1 cellular context compared by ENCODE assay signal in the genomic region with DNA sequence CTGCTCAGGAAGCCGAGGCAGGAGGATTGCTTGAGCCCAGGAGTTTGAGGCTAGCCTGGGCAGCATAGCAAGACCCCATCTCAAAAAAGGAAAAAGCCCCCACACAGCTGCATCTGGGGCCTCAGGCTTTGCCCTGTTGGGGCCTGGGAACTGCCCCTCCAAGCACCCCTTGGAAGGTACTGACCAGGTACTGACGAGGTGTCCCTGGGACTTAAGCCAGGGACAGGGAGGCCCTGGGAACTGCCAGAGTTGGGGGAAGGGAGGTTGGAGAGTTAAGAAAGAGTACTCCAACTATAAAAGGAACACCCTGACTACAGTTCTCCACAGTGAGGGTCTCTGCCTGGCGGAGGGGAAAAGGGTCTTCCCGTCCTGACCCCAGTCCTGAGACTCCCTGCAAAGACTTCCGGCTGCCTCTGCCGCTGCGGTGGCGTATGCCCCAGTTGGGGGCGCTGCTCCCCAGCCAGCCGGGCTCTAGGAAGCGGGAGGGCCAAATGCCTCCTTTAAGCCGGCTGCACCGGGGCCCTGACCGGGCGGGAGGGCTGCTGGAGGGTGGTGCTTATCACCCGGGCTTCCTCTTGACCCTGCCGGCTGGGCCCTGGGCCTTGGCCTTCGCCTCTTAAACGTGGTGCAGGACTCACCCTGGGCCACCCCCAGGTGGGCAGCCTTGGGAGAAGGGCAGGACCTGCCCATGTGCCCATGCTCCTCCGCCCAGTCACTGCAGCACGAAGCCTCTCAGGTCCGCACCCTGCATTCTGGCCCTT.
A peak's percentile ranks its signal among the peaks of the same experiment; 100 is the strongest.
TF ChIP-seq lines count a peak whose summit lies in the region.

No MANE protein-coding gene starts in this region.

TF ChIP-seq in K562, 482 proteins besides CTCF, POLR2A, EP300 and RAD21 (continued from another document and continues in another):
- TF ChIP-seq, protein P1, sequence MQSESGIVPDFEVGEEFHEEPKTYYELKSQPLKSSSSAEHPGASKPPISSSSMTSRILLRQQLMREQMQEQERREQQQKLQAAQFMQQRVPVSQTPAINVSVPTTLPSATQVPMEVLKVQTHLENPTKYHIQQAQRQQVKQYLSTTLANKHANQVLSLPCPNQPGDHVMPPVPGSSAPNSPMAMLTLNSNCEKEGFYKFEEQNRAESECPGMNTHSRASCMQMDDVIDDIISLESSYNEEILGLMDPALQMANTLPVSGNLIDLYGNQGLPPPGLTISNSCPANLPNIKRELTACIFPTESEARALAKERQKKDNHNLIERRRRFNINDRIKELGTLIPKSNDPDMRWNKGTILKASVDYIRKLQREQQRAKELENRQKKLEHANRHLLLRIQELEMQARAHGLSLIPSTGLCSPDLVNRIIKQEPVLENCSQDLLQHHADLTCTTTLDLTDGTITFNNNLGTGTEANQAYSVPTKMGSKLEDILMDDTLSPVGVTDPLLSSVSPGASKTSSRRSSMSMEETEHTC (IDR thresholded peaks at IDR 0.05): no peak
- TF ChIP-seq VEZF1 (CRISPR knock-in tag; IDR thresholded peaks at IDR 0.05) (peak; percentile 70), GABPB1 (CRISPR knock-in tag; IDR thresholded peaks at IDR 0.05) (peak; percentile 88), MLLT1 (IDR thresholded peaks at IDR 0.05) (no peak), ZNF77 (CRISPR knock-in tag; IDR thresholded peaks at IDR 0.05) (no peak), HMG20A (CRISPR knock-in tag; conservative IDR thresholded peaks at IDR 0.05) (no peak), ETV6 (IDR thresholded peaks at IDR 0.05; ENCODE audit: borderline replicate concordance in 1 of 2, low read depth in 2 of 2, low read length in 1 of 2) (peak in 1 of 2 experiments; percentile 25; a peak in 1 of 4 replicates), ETV6 (CRISPR knock-in tag; IDR thresholded peaks at IDR 0.05; ENCODE audit: borderline replicate concordance) (no peak), BRD4 (IDR thresholded peaks at IDR 0.05) (no peak), HDAC8 (tag; IDR thresholded peaks at IDR 0.05) (no peak), HNRNPLL (IDR thresholded peaks at IDR 0.05; ENCODE audit: low read depth, low read length, poor library complexity, severe bottlenecking) (peak; percentile 28), CBFA2T3 (IDR thresholded peaks at IDR 0.05) (no peak), HNRNPH1 (optimal IDR thresholded peaks at IDR 0.05; ENCODE audit: low read depth, low read length) (no peak), NELFE (IDR thresholded peaks at IDR 0.05; ENCODE audit: insufficient read depth, insufficient read length) (no peak), ZNF696 (CRISPR knock-in tag; conservative IDR thresholded peaks at IDR 0.05) (no peak), ZNF24 (IDR thresholded peaks at IDR 0.05) (peak; percentile 39; the same call in 1 of the 2 replicates), KLF1 (tag; IDR thresholded peaks at IDR 0.05) (0 out of 2 replicates have a peak, but pooled peaks have one; percentile 25), TAL1 (IDR thresholded peaks at IDR 0.05) (no peak), USF1 (CRISPR knock-in tag; IDR thresholded peaks at IDR 0.05) (no peak), HSF4 (CRISPR knock-in tag; IDR thresholded peaks at IDR 0.05; ENCODE audit: borderline replicate concordance) (no peak), UBTF (IDR thresholded peaks at IDR 0.05; ENCODE audit: borderline replicate concordance in 1 of 2, low read depth in 2 of 2, low read length in 2 of 2) (peak; percentile 80 to 93), ZNF79 (CRISPR knock-in tag; IDR thresholded peaks at IDR 0.05; ENCODE audit: low read depth) (no peak), NONO (IDR thresholded peaks at IDR 0.05; ENCODE audit: low read depth in 2 of 2, low read length in 1 of 2) (peak in 1 of 2 experiments; percentile 49; a peak in 1 of 4 replicates), PTRF (tag; IDR thresholded peaks at IDR 0.05) (no peak), L3MBTL2 (IDR thresholded peaks at IDR 0.05) (peak; percentile 75; the same call in 1 of the 2 replicates), ZEB2 (IDR thresholded peaks at IDR 0.05) (no peak), DIDO1 (tag; IDR thresholded peaks at IDR 0.05; ENCODE audit: low read depth) (no peak), ZNF57 (CRISPR knock-in tag; IDR thresholded peaks at IDR 0.05) (no peak), ELF4 (CRISPR knock-in tag; IDR thresholded peaks at IDR 0.05) (no peak), ZNF274 (IDR thresholded peaks at IDR 0.05; ENCODE audit: borderline replicate concordance, low read depth, low read length) (no peak), ZNF740 (CRISPR knock-in tag; IDR thresholded peaks at IDR 0.05) (0 out of 2 replicates have a peak, but pooled peaks have one; percentile 49), ZNF740 (tag; IDR thresholded peaks at IDR 0.05) (no peak), HMG20B (CRISPR knock-in tag; IDR thresholded peaks at IDR 0.05) (no peak), ZNF140 (CRISPR knock-in tag; IDR thresholded peaks at IDR 0.05) (no peak), PHF20 (IDR thresholded peaks at IDR 0.05; ENCODE audit: partially characterized antibody) (peak; percentile 54), PCBP1 (IDR thresholded peaks at IDR 0.05; ENCODE audit: low read depth, low read length, poor library complexity, severe bottlenecking) (no peak), ERF (CRISPR knock-in tag; IDR thresholded peaks at IDR 0.05) (no peak), ZNF324 (CRISPR knock-in tag; IDR thresholded peaks at IDR 0.05) (no peak), NR2C1 (IDR thresholded peaks at IDR 0.05) (peak; percentile 51; the same call in 1 of the 2 replicates), NR2C1 (tag; IDR thresholded peaks at IDR 0.05) (peak; percentile 42; the same call in 1 of the 2 replicates), ASH1L (IDR thresholded peaks at IDR 0.05; ENCODE audit: borderline replicate concordance, low read depth, partially characterized antibody) (no peak), ZNF384 (IDR thresholded peaks at IDR 0.05; ENCODE audit: low read depth, low read length) (peak; percentile 64; the same call in 1 of the 2 replicates)
- TF ChIP-seq, protein P2, sequence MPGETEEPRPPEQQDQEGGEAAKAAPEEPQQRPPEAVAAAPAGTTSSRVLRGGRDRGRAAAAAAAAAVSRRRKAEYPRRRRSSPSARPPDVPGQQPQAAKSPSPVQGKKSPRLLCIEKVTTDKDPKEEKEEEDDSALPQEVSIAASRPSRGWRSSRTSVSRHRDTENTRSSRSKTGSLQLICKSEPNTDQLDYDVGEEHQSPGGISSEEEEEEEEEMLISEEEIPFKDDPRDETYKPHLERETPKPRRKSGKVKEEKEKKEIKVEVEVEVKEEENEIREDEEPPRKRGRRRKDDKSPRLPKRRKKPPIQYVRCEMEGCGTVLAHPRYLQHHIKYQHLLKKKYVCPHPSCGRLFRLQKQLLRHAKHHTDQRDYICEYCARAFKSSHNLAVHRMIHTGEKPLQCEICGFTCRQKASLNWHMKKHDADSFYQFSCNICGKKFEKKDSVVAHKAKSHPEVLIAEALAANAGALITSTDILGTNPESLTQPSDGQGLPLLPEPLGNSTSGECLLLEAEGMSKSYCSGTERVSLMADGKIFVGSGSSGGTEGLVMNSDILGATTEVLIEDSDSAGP (CRISPR knock-in tag; IDR thresholded peaks at IDR 0.05): no peak
- TF ChIP-seq, protein P3, sequence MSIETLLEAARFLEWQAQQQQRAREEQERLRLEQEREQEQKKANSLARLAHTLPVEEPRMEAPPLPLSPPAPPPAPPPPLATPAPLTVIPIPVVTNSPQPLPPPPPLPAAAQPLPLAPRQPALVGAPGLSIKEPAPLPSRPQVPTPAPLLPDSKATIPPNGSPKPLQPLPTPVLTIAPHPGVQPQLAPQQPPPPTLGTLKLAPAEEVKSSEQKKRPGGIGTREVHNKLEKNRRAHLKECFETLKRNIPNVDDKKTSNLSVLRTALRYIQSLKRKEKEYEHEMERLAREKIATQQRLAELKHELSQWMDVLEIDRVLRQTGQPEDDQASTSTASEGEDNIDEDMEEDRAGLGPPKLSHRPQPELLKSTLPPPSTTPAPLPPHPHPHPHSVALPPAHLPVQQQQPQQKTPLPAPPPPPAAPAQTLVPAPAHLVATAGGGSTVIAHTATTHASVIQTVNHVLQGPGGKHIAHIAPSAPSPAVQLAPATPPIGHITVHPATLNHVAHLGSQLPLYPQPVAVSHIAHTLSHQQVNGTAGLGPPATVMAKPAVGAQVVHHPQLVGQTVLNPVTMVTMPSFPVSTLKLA (conservative IDR thresholded peaks at IDR 0.05): no peak
- TF ChIP-seq, protein P4, sequence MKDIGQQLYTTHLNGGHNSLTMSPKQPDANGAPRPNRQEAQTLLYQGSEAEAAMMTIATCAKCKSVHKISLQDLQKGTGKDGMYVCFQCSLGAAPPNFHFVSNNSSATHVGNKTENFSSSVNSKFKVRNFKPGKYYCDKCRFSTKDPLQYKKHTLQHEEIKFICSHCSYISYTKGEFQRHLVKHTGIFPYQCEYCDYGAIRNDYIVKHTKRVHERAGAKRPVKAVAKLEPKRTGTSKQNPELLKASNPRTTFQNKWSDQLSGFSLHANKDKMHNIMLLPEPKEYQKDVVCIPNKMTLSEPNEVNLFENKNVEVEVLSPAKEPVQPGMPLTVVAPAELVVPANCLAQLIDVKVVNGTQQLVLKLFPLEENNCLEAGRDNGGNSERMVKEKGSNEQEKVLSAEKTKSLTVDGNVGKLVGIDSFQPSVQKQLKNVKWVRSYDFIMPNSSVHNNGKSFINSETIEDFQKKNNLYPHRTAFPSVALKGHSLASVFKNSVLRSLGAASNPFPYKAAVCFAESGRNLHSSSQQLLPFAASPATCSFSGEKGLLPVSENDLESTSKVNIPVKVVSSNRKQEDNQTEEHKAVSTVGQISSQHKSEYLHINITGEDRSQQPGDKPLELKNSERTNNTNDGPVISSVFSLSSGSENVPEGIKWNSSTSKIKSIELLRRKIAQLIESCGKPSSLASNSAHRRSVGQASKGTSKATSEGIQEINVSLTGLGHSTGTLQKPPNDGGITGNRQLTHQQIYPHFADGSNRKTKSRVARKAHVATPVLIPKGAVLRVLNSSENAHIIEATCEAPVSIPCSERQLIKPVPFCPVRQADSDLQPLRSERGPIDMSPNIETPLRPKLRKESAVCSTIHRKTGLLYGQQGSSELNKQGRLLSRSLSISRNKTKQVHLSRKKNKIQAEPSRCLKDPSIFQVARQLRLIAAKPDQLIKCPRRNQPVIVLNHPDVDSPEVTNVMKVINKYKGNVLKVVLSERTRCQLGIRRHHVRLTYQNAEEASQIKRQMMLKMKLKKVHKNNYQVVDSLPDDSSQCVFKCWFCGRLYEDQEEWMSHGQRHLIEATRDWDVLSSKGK (CRISPR knock-in tag; IDR thresholded peaks at IDR 0.05): no peak
- TF ChIP-seq, protein P5, sequence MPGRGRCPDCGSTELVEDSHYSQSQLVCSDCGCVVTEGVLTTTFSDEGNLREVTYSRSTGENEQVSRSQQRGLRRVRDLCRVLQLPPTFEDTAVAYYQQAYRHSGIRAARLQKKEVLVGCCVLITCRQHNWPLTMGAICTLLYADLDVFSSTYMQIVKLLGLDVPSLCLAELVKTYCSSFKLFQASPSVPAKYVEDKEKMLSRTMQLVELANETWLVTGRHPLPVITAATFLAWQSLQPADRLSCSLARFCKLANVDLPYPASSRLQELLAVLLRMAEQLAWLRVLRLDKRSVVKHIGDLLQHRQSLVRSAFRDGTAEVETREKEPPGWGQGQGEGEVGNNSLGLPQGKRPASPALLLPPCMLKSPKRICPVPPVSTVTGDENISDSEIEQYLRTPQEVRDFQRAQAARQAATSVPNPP (IDR thresholded peaks at IDR 0.05; ENCODE audit: borderline replicate concordance, insufficient read depth, insufficient read length): no peak
